Comparison of ENCODE assay signal across 24 cellular contexts in genomic region chr5:154743812-154744211, GRCh38. TPM values are rescaled to one million over a fixed set of nuclear protein-coding genes. Genes with fewer than 3 reads are reported as not detected.
DNase-seq lines count a peak whose midpoint lies in the region; ATAC-seq, FAIRE-seq and TF ChIP-seq lines count a peak whose summit lies in the region.
"Had no signal": no experiment of that assay in that cellular context is flagged by ENCODE, and none has a peak within 500 bp of the region (broad histone marks: within the 10 kb centered on the region; RNA-seq: fewer than 3 reads in every experiment).

No MANE protein-coding gene starts in this region.

- DNase-seq in right lobe of liver (peak in 1 of 3 donors; percentile 21), HepG2 (ENCODE audit: low spot score) (no peak), adrenal gland (peak in 5 of 7 donors; percentile 35 to 72 (median 63)), left lobe of liver (ENCODE audit: low spot score) (no peak), SKM-1 (lab: John Stamatoyannopoulos, UW; ENCODE audit: unreplicated experiment) (no peak), SK-N-DZ (ENCODE audit: low spot score) (no peak)
- DNase-seq: CD4-positive, CD25-positive, alpha-beta regulatory T cell; IMR-90; NCI-H1048; NCI-H1417; NCI-H1694; NCI-H2029 treated with DMSO at 0.1 percent for 48 hours; NCI-H446 treated with DMSO at 0.1 percent for 48 hours; NCI-H526; NCI-H82; NK-92 treated with Interleukin-12 subunit alpha and Interleukin-12 subunit beta, amount 100 ng/mL, for 24 hours; PC-9; SW 1271 had no signal

- no peak for TF ChIP-seq CTCF in right lobe of liver (IDR thresholded peaks at IDR 0.05)
- TF ChIP-seq CTCF in HepG2 (CRISPR knock-in tag; IDR thresholded peaks at IDR 0.05) = no peak
- TF ChIP-seq CTCF in adrenal gland (IDR thresholded peaks at IDR 0.05) = no peak

- H3K36me3 ChIP-seq in right lobe of liver = no peaks in the 10 kb centered on the region
- H3K36me3 ChIP-seq in HepG2 (replicated peaks in 1 of 2; ENCODE audit: control insufficient read depth in 1 of 2, insufficient read depth in 2 of 2, low read length in 2 of 2) = no peaks in the 10 kb centered on the region
- H3K36me3 ChIP-seq in adrenal gland (replicated peaks in 1 of 2) = no peaks in the 10 kb centered on the region
- H3K36me3 ChIP-seq: BLaER1, SJCRH30 had no signal

- H3K9me3 ChIP-seq in right lobe of liver (no peaks in the 10 kb centered on the region), HepG2 (ENCODE audit: low read length) (no peaks in the 10 kb centered on the region), adrenal gland (replicated peaks in 1 of 3) (no peaks in the 10 kb centered on the region)
- H3K9me3 ChIP-seq: BLaER1, SJCRH30 had no signal

- no peak overlapping the region for H3K4me2 ChIP-seq in HepG2 (ENCODE audit: low read depth, low read length)
- H3K4me2 ChIP-seq: BLaER1, PC-9 had no signal

- TF ChIP-seq POLR2A in right lobe of liver (IDR thresholded peaks at IDR 0.05) = no peak
- no peak for TF ChIP-seq POLR2A in HepG2 (IDR thresholded peaks at IDR 0.05; ENCODE audit: insufficient read depth in 1 of 2, low read depth in 2 of 2, low read length in 2 of 2)
- no peak for TF ChIP-seq POLR2A in adrenal gland (IDR thresholded peaks at IDR 0.05)

- ATAC-seq in right lobe of liver (peak in 3 of 4 donors; percentile 28 to 66 (median 35)), HepG2 (no peak), left lobe of liver (peak; percentile 39), GM21360 (IDR thresholded peaks at IDR 0.05; ENCODE audit: unreplicated experiment) (no peak)
- ATAC-seq: Right ventricle myocardium inferior had no signal

- TF ChIP-seq EP300 in HepG2 (IDR thresholded peaks at IDR 0.05; ENCODE audit: low read depth in 2 of 2, low read length in 2 of 2) (no peak), HepG2 (CRISPR knock-in tag; IDR thresholded peaks at IDR 0.05; ENCODE audit: borderline replicate concordance) (no peak)

- H3K4me3 ChIP-seq in right lobe of liver = no peak overlapping the region
- H3K4me3 ChIP-seq in HepG2 (replicated peaks in 1 of 3; ENCODE audit: insufficient read depth in 1 of 3, low read depth in 2 of 3, low read length in 3 of 3) = no peak overlapping the region
- H3K4me3 ChIP-seq in adrenal gland = no peak overlapping the region
- H3K4me3 ChIP-seq: BLaER1, PC-9, SJCRH30 had no signal

- in situ Hi-C loops in HepG2 (cut with HindIII; ENCODE audit: extremely low pct_ligation_motif_present, low pct_unique_long_range_greater_than_20kb) = no loop called here

- no peak for TF ChIP-seq RAD21 in HepG2 (CRISPR knock-in tag; IDR thresholded peaks at IDR 0.05)

- no peak for FAIRE-seq in HepG2 (lab: Jason Lieb, UNC)
- FAIRE-seq: D721Med, H54 had no signal

- 85% methylated on average over 6 of the region's 7 CpGs for WGBS in right lobe of liver (ENCODE audit: insufficient coverage, low coverage, low lambda C conversion rate, missing lambda C conversion rate)
- 90% methylated on average over 7 of the region's 7 CpGs for WGBS in HepG2 (ENCODE audit: low lambda C conversion rate)
- 52 to 74% (median 59%) methylated on average over 7 of the region's 7 CpGs for WGBS in adrenal gland, 4 donors

- no peaks in the 10 kb centered on the region for H3K79me2 ChIP-seq in HepG2 (ENCODE audit: insufficient read depth, low read length)

- H3K27me3 ChIP-seq in right lobe of liver (no peaks in the 10 kb centered on the region), HepG2 (ENCODE audit: control insufficient read depth in 1 of 2, insufficient read depth in 2 of 2, low read length in 2 of 2) (no peaks in the 10 kb centered on the region), adrenal gland (no peaks in the 10 kb centered on the region)
- H3K27me3 ChIP-seq: BLaER1, SJCRH30 had no signal

- BruUV-seq in HepG2 (replicated peaks; lab: Mats Ljungman, UMichigan) = no TSS peak

- intact Hi-C loops in right lobe of liver (cut with DNase I) = no loop called here
- intact Hi-C loops in HepG2 (cut with micrococcal nuclease; ENCODE audit: unreplicated experiment) = no loop called here
- intact Hi-C loops in adrenal gland (cut with DNase I) = loop anchor here in 1 of 2 donors (10.0 kb wide), 1 partner anchor 59 kb away; no protein-coding TSS in a partner anchor

- CTCF ChIA-PET in HepG2 (lab: Yijun Ruan, JAX; ENCODE audit: low intra/inter-chr PET ratio, low total read pairs) = no interaction called here

- no peak overlapping the region for H3K9ac ChIP-seq in HepG2 (ENCODE audit: insufficient read depth, low read depth, low read length)
- H3K9ac ChIP-seq: BLaER1 had no signal

- no peak overlapping the region for H3K27ac ChIP-seq in right lobe of liver
- H3K27ac ChIP-seq in HepG2 (ENCODE audit: extremely low read length, insufficient read depth, low read length) = no peak overlapping the region
- H3K27ac ChIP-seq in adrenal gland = peak overlapping the region in 3 of 5 donors; percentile 25 to 54 (median 47)
- H3K27ac ChIP-seq: BLaER1, PC-9, SJCRH30 had no signal

- no peaks in the 10 kb centered on the region for H4K20me1 ChIP-seq in HepG2 (ENCODE audit: insufficient read depth, low read length)
- H4K20me1 ChIP-seq: BLaER1 had no signal

- peaks cover 0 to 16% (median 0%) of the 10 kb centered on the region in 4 donors for H3K4me1 ChIP-seq in right lobe of liver
- peaks cover 14% of the 10 kb centered on the region for H3K4me1 ChIP-seq in HepG2 (ENCODE audit: insufficient read depth, low read length)
- H3K4me1 ChIP-seq in adrenal gland (replicated peaks in 1 of 2) = peaks cover 6 to 25% of the 10 kb centered on the region in 2 donors
- H3K4me1 ChIP-seq: BLaER1 had no signal

- H2AFZ ChIP-seq in HepG2 (ENCODE audit: low read length) = no peak overlapping the region
- H2AFZ ChIP-seq: PC-9 had no signal

- POLR2A ChIA-PET in HepG2 (lab: Yijun Ruan, JAX) = no interaction called here

TF ChIP-seq in HepG2, 621 proteins besides CTCF, POLR2A, EP300 and RAD21 (continues in another document):
- no peak for TF ChIP-seq ZNF605 (CRISPR knock-in tag; IDR thresholded peaks at IDR 0.05)
- TF ChIP-seq THAP7 (CRISPR knock-in tag; IDR thresholded peaks at IDR 0.05) = no peak
- no peak for TF ChIP-seq ZNF552 (CRISPR knock-in tag; IDR thresholded peaks at IDR 0.05; ENCODE audit: borderline replicate concordance)
- TF ChIP-seq ZFP91 (CRISPR knock-in tag; IDR thresholded peaks at IDR 0.05; ENCODE audit: borderline replicate concordance) = no peak
- no peak for TF ChIP-seq GLI4 (CRISPR knock-in tag; IDR thresholded peaks at IDR 0.05; ENCODE audit: borderline replicate concordance)
- no peak for TF ChIP-seq GPN1 (CRISPR knock-in tag; IDR thresholded peaks at IDR 0.05; ENCODE audit: borderline replicate concordance)
- no peak for TF ChIP-seq ETV5 (CRISPR knock-in tag; IDR thresholded peaks at IDR 0.05; ENCODE audit: borderline replicate concordance)
- TF ChIP-seq ZMAT3 (CRISPR knock-in tag; conservative IDR thresholded peaks at IDR 0.05) = no peak

RNA-seq across cellular contexts. Expression of gene LARP1, which starts 11.4 kb away (rescaled TPM):
- total RNA-seq in right lobe of liver (10 to 100 TPM; 58.2 to 85.7 (median 73.0) TPM), HepG2 (2016; rRNA removed; fragmentation: Illumina TruSeq; extraction: Trizol) (61.4 and 68.5 TPM in 2 replicates), adrenal gland (100 to 1,000 TPM; 105 to 209 (median 157) TPM), left lobe of liver (83.2 TPM)
- 8.7 and 8.9 TPM in 2 replicates for total RNA-seq in HepG2 (2016; cell fraction: cytosol; rRNA removed; fragmentation: Illumina TruSeq; extraction: Trizol; ENCODE audit: low read depth)
- 57.6 and 62.0 TPM in 2 replicates for total RNA-seq in HepG2 (2016; cell fraction: insoluble cytoplasmic fraction; rRNA removed; fragmentation: Illumina TruSeq; extraction: Trizol)
- 36.8 and 41.2 TPM in 2 replicates for total RNA-seq in HepG2 (2016; cell fraction: membrane; rRNA removed; fragmentation: Illumina TruSeq; extraction: Trizol)
- total RNA-seq in HepG2 (2016; cell fraction: nucleus; rRNA removed; fragmentation: Illumina TruSeq; extraction: Trizol) = 72.6 and 80.1 TPM in 2 replicates
- polyA plus RNA-seq in HepG2 (2011; rRNA removed) (45.2 and 52.0 TPM in 2 replicates), adrenal gland (100 to 1,000 TPM in 1 of 3 donors, 10 to 100 TPM in 2; 30.5 to 152 (median 55.7) TPM)
- polyA plus RNA-seq in HepG2 (2011; cell fraction: cytosol; rRNA removed) = 29.4 and 31.7 TPM in 2 replicates
- polyA plus RNA-seq in HepG2 (2011; cell fraction: nucleus; rRNA removed) = 74.2 and 76.9 TPM in 2 replicates
- polyA plus RNA-seq in HepG2 (2012) = 59.4 and 62.0 TPM in 2 replicates
- 4.0 and 4.5 TPM in 2 replicates for polyA plus RNA-seq in HepG2 (2016; cell fraction: cytosol; fragmentation: Illumina TruSeq; extraction: Trizol; ENCODE audit: low read depth)
- polyA plus RNA-seq in HepG2 (2016; cell fraction: insoluble cytoplasmic fraction; fragmentation: Illumina TruSeq; extraction: Trizol; ENCODE audit: low read depth) = 69.6 and 92.6 TPM in 2 replicates
- polyA plus RNA-seq in HepG2 (2016; cell fraction: membrane; fragmentation: Illumina TruSeq; extraction: Trizol; ENCODE audit: low read depth) = 15.3 and 19.6 TPM in 2 replicates
- polyA plus RNA-seq in HepG2 (2016; cell fraction: nucleus; fragmentation: Illumina TruSeq; extraction: Trizol; ENCODE audit: insufficient read depth, low read depth) = 143 and 158 TPM in 2 replicates
- polyA minus RNA-seq in HepG2 (2011; rRNA and poly(A)+ RNA removed; ENCODE audit: low replicate concordance) = 72.7 and 144 TPM in 2 replicates
- 40.8 and 53.5 TPM in 2 replicates for polyA minus RNA-seq in HepG2 (2011; cell fraction: cytosol; rRNA and poly(A)+ RNA removed)
- polyA minus RNA-seq in HepG2 (2011; cell fraction: nucleus; rRNA and poly(A)+ RNA removed) = 66.0 and 100 TPM in 2 replicates
- 89.5 and 92.3 TPM in 2 replicates for polyA plus RNA-seq in SK-N-DZ (2014; cell fraction: cytosol; rRNA removed)
- 82.9 and 128 TPM in 2 replicates for polyA plus RNA-seq in SK-N-DZ (2014; cell fraction: nucleus; rRNA removed)

Comparison
In these comparisons a context has a peak if more than half of its experiments do, and no peak if none do; other contexts are left out.
1. ATAC-seq: peak in right lobe of liver (3 of 4) and left lobe of liver (single experiment); none in HepG2 (single experiment) and GM21360 (single experiment).
2. DNase-seq: peak in adrenal gland (5 of 7); none in HepG2 (single experiment), left lobe of liver (single experiment), SKM-1 (single experiment) and SK-N-DZ (single experiment).
3. H3K27ac ChIP-seq: peak in adrenal gland (3 of 5); none in right lobe of liver (0 of 3) and HepG2 (single experiment).